ENCODE assay signal across 9 cellular contexts in genomic region chr13:51148952-51149573, GRCh38. TPM values are rescaled to one million over a fixed set of nuclear protein-coding genes. Genes with fewer than 3 reads are reported as not detected.
A peak's percentile ranks its signal among the peaks of the same experiment; 100 is the strongest.
DNase-seq lines count a peak whose midpoint lies in the region; ATAC-seq, FAIRE-seq and TF ChIP-seq lines count a peak whose summit lies in the region.
"Had no signal": no experiment of that assay in that cellular context is flagged by ENCODE, and none has a peak within 500 bp of the region (broad histone marks: within the 10 kb centered on the region; RNA-seq: fewer than 3 reads in every experiment).

No MANE protein-coding gene starts in this region.

- H3K36me3 ChIP-seq in GM23248 (ENCODE audit: low read depth) (no peaks in the 10 kb centered on the region), mammary epithelial cell (ENCODE audit: insufficient read depth, low read length) (no peaks in the 10 kb centered on the region), kidney (ENCODE audit: control insufficient read depth in 1 of 2, insufficient read depth in 2 of 2, low read length in 2 of 2) (no peaks in the 10 kb centered on the region), upper lobe of left lung (no peaks in the 10 kb centered on the region)

- H3K9me3 ChIP-seq in GM23248 (ENCODE audit: low read depth) (no peaks in the 10 kb centered on the region), mammary epithelial cell (replicated peaks; ENCODE audit: insufficient read depth, low read length) (no peaks in the 10 kb centered on the region), kidney (ENCODE audit: control insufficient read depth in 1 of 2, low read length in 2 of 2) (peaks cover 0 to 1% of the 10 kb centered on the region in 2 donors), upper lobe of left lung (no peaks in the 10 kb centered on the region)

- TF ChIP-seq CTCF in mammary epithelial cell (conservative IDR thresholded peaks at IDR 0.05 in 1 of 2, IDR thresholded peaks at IDR 0.05 in 1 of 2; ENCODE audit: extremely low read depth in 1 of 2, insufficient read depth in 1 of 2, low read depth in 1 of 2, low read length in 2 of 2) (peak; percentile 49 to 69), kidney (IDR thresholded peaks at IDR 0.05; ENCODE audit: borderline replicate concordance, extremely low read depth, insufficient read depth) (peak; percentile 78), upper lobe of left lung (IDR thresholded peaks at IDR 0.05) (peak in 4 of 6 experiments; percentile 44 to 50 (median 48)), coronary artery (IDR thresholded peaks at IDR 0.05) (no peak)

- H3F3A ChIP-seq in GM23248 (ENCODE audit: insufficient read depth) = no peaks in the 10 kb centered on the region

- no peak overlapping the region for H2AFZ ChIP-seq in GM23248
- no peak overlapping the region for H2AFZ ChIP-seq in mammary epithelial cell (ENCODE audit: low read depth, low read length)

- DNase-seq in GM23248 (peak; percentile 75), NCI-H2171 treated with DMSO at 0.1 percent for 48 hours (lab: John Stamatoyannopoulos, UW) (peak; percentile 59), mammary epithelial cell (peak; percentile 8), kidney (no peak), upper lobe of left lung (no peak), coronary artery (ENCODE audit: low spot score) (no peak)
- no peak for DNase-seq in activated CD4-positive, CD25-positive, alpha-beta regulatory T cell treated with anti-CD3 and anti-CD28 coated beads, Interleukin-2, amount 50 U/mL, for 72 hours

- H3K4me1 ChIP-seq in GM23248 (ENCODE audit: insufficient read depth) (no peaks in the 10 kb centered on the region), mammary epithelial cell (ENCODE audit: insufficient read depth, low read length) (no peaks in the 10 kb centered on the region), kidney (ENCODE audit: control insufficient read depth in 1 of 2, insufficient read depth in 1 of 2, low read depth in 1 of 2, low read length in 2 of 2) (no peaks in the 10 kb centered on the region), upper lobe of left lung (peaks cover 0 to 10% (median 3%) of the 10 kb centered on the region in 4 donors)

- H3K4me3 ChIP-seq in GM23248 (no peak overlapping the region), mammary epithelial cell (replicated peaks in 1 of 3; ENCODE audit: insufficient read depth in 1 of 3, low read depth in 2 of 3, low read length in 3 of 3) (no peak overlapping the region), kidney (ENCODE audit: low read length in 2 of 2) (no peak overlapping the region), upper lobe of left lung (no peak overlapping the region), coronary artery (no peak overlapping the region)

- intact Hi-C loops in mammary epithelial cell (cut with micrococcal nuclease) (loop anchor here (1.0 kb wide), 2 partner anchors 137 to 648 kb away; no protein-coding TSS in a partner anchor), kidney (cut with DNase I) (no loop called here)

- WGBS in GM23248 (ENCODE audit: low coverage in 1 of 2, low lambda C conversion rate in 2 of 2, missing lambda C conversion rate in 2 of 2), 2 experiments = 3 to 5% methylated on average over 4 of the region's 4 CpGs
- WGBS in mammary epithelial cell (ENCODE audit: low coverage, missing lambda C conversion rate) = 11% methylated on average over 3 of the region's 4 CpGs
- 4 to 7% methylated on average over 4 of the region's 4 CpGs for WGBS in upper lobe of left lung, 2 donors

- TF ChIP-seq EP300 in upper lobe of left lung (IDR thresholded peaks at IDR 0.05) = no peak

- H3K9me2 ChIP-seq in GM23248 (ENCODE audit: insufficient read depth) = no peaks in the 10 kb centered on the region

- CTCF ChIA-PET in mammary epithelial cell (lab: Charles Lee; ENCODE audit: low non-redundant PET) = interaction anchor here (0.6 to 1.8 kb wide), 6 partner anchors 8 to 649 kb away, joined by 5 to 32 read pairs (median 8); no protein-coding TSS in a partner anchor

- peaks cover 28% of the 10 kb centered on the region for H3K27me3 ChIP-seq in GM23248 (replicated peaks; ENCODE audit: insufficient read depth)
- H3K27me3 ChIP-seq in mammary epithelial cell (ENCODE audit: insufficient read depth, low read length) = peaks cover 2% of the 10 kb centered on the region
- no peaks in the 10 kb centered on the region for H3K27me3 ChIP-seq in upper lobe of left lung

- FAIRE-seq in kidney (lab: Jason Lieb, UNC) = peak; percentile 81

- dilution Hi-C loops in mammary epithelial cell (cut with HindIII; ENCODE audit: low sequenced_read_pairs) = no loop called here

- no peaks in the 10 kb centered on the region for H3K79me2 ChIP-seq in GM23248 (ENCODE audit: insufficient read depth)
- no peaks in the 10 kb centered on the region for H3K79me2 ChIP-seq in mammary epithelial cell (ENCODE audit: insufficient read depth, low read length)

- ATAC-seq in upper lobe of left lung (ENCODE audit: low FRiP score in 2 of 2) (peak in 1 of 2 donors; percentile 44), HG02642 (IDR thresholded peaks at IDR 0.05; ENCODE audit: poor library complexity, unreplicated experiment) (no peak)

- H3K4me2 ChIP-seq in GM23248 (ENCODE audit: unreplicated experiment) (no peak overlapping the region), mammary epithelial cell (ENCODE audit: insufficient read depth, low read depth, low read length) (no peak overlapping the region)

- no peak for TF ChIP-seq POLR2A in upper lobe of left lung (IDR thresholded peaks at IDR 0.05)

- H4K20me1 ChIP-seq in GM23248 (ENCODE audit: insufficient read depth) (no peaks in the 10 kb centered on the region), mammary epithelial cell (ENCODE audit: insufficient read depth, low read length) (no peaks in the 10 kb centered on the region)

- no peak overlapping the region for H3K27ac ChIP-seq in GM23248
- no peak overlapping the region for H3K27ac ChIP-seq in mammary epithelial cell (ENCODE audit: insufficient read depth, low read depth, low read length)
- H3K27ac ChIP-seq in kidney (ENCODE audit: low read depth in 2 of 2, low read length in 2 of 2) = no peak overlapping the region
- peak overlapping the region in 2 of 4 donors; percentile 55 to 78 for H3K27ac ChIP-seq in upper lobe of left lung
- H3K27ac ChIP-seq in coronary artery = no peak overlapping the region

- BruUV-seq in mammary epithelial cell (replicated peaks; lab: Mats Ljungman, UMichigan) = no TSS peak

- H3K9ac ChIP-seq in GM23248 = no peak overlapping the region
- no peak overlapping the region for H3K9ac ChIP-seq in mammary epithelial cell (ENCODE audit: insufficient read depth, low read length)
- H3K9ac ChIP-seq in kidney (ENCODE audit: low read length in 2 of 2) = no peak overlapping the region

- in situ Hi-C loops in GM23248 (cut with MboI) = no loop called here
- in situ Hi-C loops in mammary epithelial cell (cut with MboI; ENCODE audit: low sequenced_read_pairs in 2 of 2) = no loop called here

RNA-seq across cellular contexts. Expression of gene C13orf42, which starts 38.0 kb away (rescaled TPM):
- not detected in 2 replicates for total RNA-seq in GM23248 (2014; rRNA removed; shearing (Covaris generic))
- not detected in 2 replicates for polyA plus RNA-seq in GM23248 (2016; fragmentation: Nextera tagmentation; extraction: Ambion mirVana)
- total RNA-seq in mammary epithelial cell = not detected
- not detected for polyA plus RNA-seq in mammary epithelial cell
- polyA minus RNA-seq in mammary epithelial cell = not detected
- not detected for total RNA-seq in kidney
- 0.24 TPM for polyA plus RNA-seq in kidney (ENCODE audit: insufficient read depth, low read depth, low replicate concordance)
- not detected for total RNA-seq in upper lobe of left lung
- total RNA-seq: T-helper 2 cell treated with Interferon-gamma antibody and Interleukin-4, amounts not matched to agents 100 ng/mL and 5 ng/mL, for 36 hours had no signal

Comparison
In these comparisons a context has a peak if more than half of its experiments do, and no peak if none do; other contexts are left out.
1. DNase-seq: peak in GM23248 (single experiment), NCI-H2171 treated with DMSO at 0.1 percent for 48 hours (single experiment) and mammary epithelial cell (single experiment); none in kidney (single experiment), upper lobe of left lung (0 of 2), activated CD4-positive, CD25-positive, alpha-beta regulatory T cell treated with anti-CD3 and anti-CD28 coated beads, Interleukin-2, amount 50 U/mL, for 72 hours (single experiment) and coronary artery (single experiment).